In the genomic region with DNA sequence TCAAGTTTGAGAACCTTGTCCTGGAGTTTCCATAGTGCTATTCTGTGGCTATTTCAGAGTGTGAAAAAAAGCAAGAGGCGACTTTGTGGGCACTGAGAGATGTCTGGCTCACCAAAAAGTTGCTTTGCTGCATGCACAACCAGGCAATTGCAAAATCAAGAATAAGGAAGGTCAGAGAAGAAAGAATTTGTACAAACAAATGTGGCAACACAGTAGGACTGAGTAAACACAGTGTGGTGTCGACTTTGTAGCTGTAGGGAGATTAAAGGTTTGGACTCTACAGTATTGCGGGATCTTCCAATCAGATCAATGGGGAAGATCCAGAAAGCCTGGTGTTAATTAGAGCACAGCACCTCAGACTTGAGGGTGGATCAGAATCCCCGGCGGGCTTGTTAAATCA, we compare ENCODE assay signal across 33 cellular contexts.
"Had no signal": no experiment of that assay in that cellular context is flagged by ENCODE, and none has a peak within 500 bp of the region (broad histone marks: within the 10 kb centered on the region; RNA-seq: fewer than 3 reads in every experiment).

No MANE protein-coding gene starts in this region.

- H3K9me3 ChIP-seq: adrenal gland, ascending aorta had no signal

- H3K36me3 ChIP-seq: adrenal gland, ascending aorta, cardiac muscle cell had no signal

- ATAC-seq: activated CD8-positive, alpha-beta T cell treated with anti-CD3 and anti-CD28 coated beads for 36 hours; activated naive CD4-positive, alpha-beta T cell treated with anti-CD3 and anti-CD28 coated beads, Interleukin-2, amount 50 U/mL, for 72 hours; activated T-cell treated with anti-CD3 and anti-CD28 coated beads, Interleukin-2, amount 50 U/mL, for 4 hours; activated T-cell treated with anti-CD3 and anti-CD28 coated beads, Interleukin-2, amount 50 U/mL, for 72 hours; activated T-helper 17 cell treated with anti-CD3 and anti-CD28 coated beads, Interleukin-2, amount 50 U/mL, for 72 hours had no signal

- H3K27ac ChIP-seq: adrenal gland, ascending aorta, cardiac muscle cell, VCaP had no signal

- FAIRE-seq: bronchial epithelial cell, TTC549 had no signal

- H3K27me3 ChIP-seq: adrenal gland, ascending aorta, cardiac muscle cell had no signal

- H3K4me1 ChIP-seq: adrenal gland, ascending aorta had no signal

- H3K4me3 ChIP-seq: adrenal gland, ascending aorta, cardiac muscle cell had no signal

- DNase-seq: activated B cell treated with CpG ODN at 0.5 μM for 24 hours; activated CD4-positive, alpha-beta memory T cell treated with anti-CD3 and anti-CD28 coated beads for 36 hours; activated CD4-positive, alpha-beta T cell treated with anti-CD3 and anti-CD28 coated beads for 4 hours; activated CD4-positive, alpha-beta T cell treated with anti-CD3 and anti-CD28 coated beads, Interleukin-2, amount 10 ng/mL, durations not matched to agents 24 days and 14 days; activated CD4-positive, alpha-beta T cell treated with anti-CD3 and anti-CD28 coated beads, Interleukin-2, amount 50 U/mL, for 1 hour; activated CD4-positive, alpha-beta T cell treated with anti-CD3 and anti-CD28 coated beads, Interleukin-2, amount 50 U/mL, for 4 hours; activated CD4-positive, CD25-positive, alpha-beta regulatory T cell treated with anti-CD3 and anti-CD28 coated beads, Interleukin-2, amount 50 U/mL, for 72 hours; activated CD8-positive, alpha-beta memory T cell treated with anti-CD3 and anti-CD28 coated beads, Interleukin-2, amount 50 U/mL, for 4 hours; activated CD8-positive, alpha-beta T cell treated with anti-CD3 and anti-CD28 coated beads for 36 hours; activated effector memory CD4-positive, alpha-beta T cell treated with anti-CD3 and anti-CD28 coated beads, Interleukin-2, amount 50 U/mL, for 16 hours; activated gamma-delta T cell treated with Interleukin-2 at 50 U/mL for 16 hours; activated naive CD4-positive, alpha-beta T cell; activated naive CD4-positive, alpha-beta T cell treated with anti-CD3 and anti-CD28 coated beads for 36 hours; activated naive CD4-positive, alpha-beta T cell treated with anti-CD3 and anti-CD28 coated beads, Interleukin-2, amount 50 U/mL, for 16 hours; activated naive CD8-positive, alpha-beta T cell treated with anti-CD3 and anti-CD28 coated beads for 36 hours; activated T-cell treated with anti-CD3 and anti-CD28 coated beads for 4 hours; activated T-cell treated with anti-CD3 and anti-CD28 coated beads, Interleukin-2, amount 50 U/mL, for 1 hour; activated T-cell treated with anti-CD3 and anti-CD28 coated beads, Interleukin-2, amount 50 U/mL, for 4 hours; activated T-cell treated with anti-CD3 and anti-CD28 coated beads, Interleukin-2, amount 50 U/mL, for 72 hours; adrenal gland; amygdala; anterior cingulate cortex; caudate nucleus; T-helper 1 cell; T-helper 2 cell; T-helper 9 cell had no signal
